Comparison of ENCODE assay signal across 1 cellular context in genomic region chr14:97408503-97408902, GRCh38.
TF ChIP-seq lines count a peak whose summit lies in the region.

No MANE protein-coding gene starts in this region.

TF ChIP-seq in GM12878, 131 proteins besides CTCF, POLR2A, EP300 and RAD21:
- TF ChIP-seq NR2F1 (conservative IDR thresholded peaks at IDR 0.05) = 0 out of 2 replicates have a peak, but pooled peaks have one; percentile 17
- no peak for TF ChIP-seq MTA2 (IDR thresholded peaks at IDR 0.05; ENCODE audit: low read depth)
- TF ChIP-seq SRF (IDR thresholded peaks at IDR 0.05; ENCODE audit: low read depth in 2 of 2, low read length in 2 of 2) = no peak
- TF ChIP-seq NR2C1 (IDR thresholded peaks at IDR 0.05) = 0 out of 2 replicates have a peak, but pooled peaks have one; percentile 24
- no peak for TF ChIP-seq SUPT20H (IDR thresholded peaks at IDR 0.05; ENCODE audit: borderline replicate concordance, control insufficient read depth, low read depth, low read length)
- TF ChIP-seq PBX3 (IDR thresholded peaks at IDR 0.05; ENCODE audit: insufficient replicate concordance, low read depth, low read length) = no peak
